ENCODE assay signal across 8 cellular contexts in genomic region chr1:108016451-108016920, GRCh38. TPM values are rescaled to one million over a fixed set of nuclear protein-coding genes. Genes with fewer than 3 reads are reported as not detected.
DNase-seq lines count a peak whose midpoint lies in the region; ATAC-seq and TF ChIP-seq lines count a peak whose summit lies in the region.

No MANE protein-coding gene starts in this region.

- H3K4me3 ChIP-seq in epithelial cell of proximal tubule (ENCODE audit: low read depth, low read length): no peak overlapping the region
- H3K4me3 ChIP-seq in upper lobe of right lung: no peak overlapping the region

- H3K9me3 ChIP-seq in upper lobe of right lung: no peaks in the 10 kb centered on the region

- TF ChIP-seq CTCF in epithelial cell of proximal tubule (conservative IDR thresholded peaks at IDR 0.05; ENCODE audit: low read depth, low read length) (no peak), upper lobe of right lung (IDR thresholded peaks at IDR 0.05) (no peak)

- H3K36me3 ChIP-seq in upper lobe of right lung: no peaks in the 10 kb centered on the region

- DNase-seq in activated CD4-positive, alpha-beta T cell treated with anti-CD3 and anti-CD28 coated beads, Interleukin-2, amount 50 U/mL, for 48 hours: peak; percentile 7 to 26
- no peak for DNase-seq in activated CD4-positive, alpha-beta T cell treated with anti-CD3 and anti-CD28 coated beads, Interleukin-2, amount 50 U/mL, for 4 hours
- DNase-seq in NOMO-1 treated with dmso at 0.1 percent for 144 hours (lab: John Stamatoyannopoulos, UW; ENCODE audit: unreplicated experiment): peak; percentile 41
- DNase-seq in epithelial cell of proximal tubule (ENCODE audit: low read depth): peak; percentile 60
- peak; percentile 90 for DNase-seq in renal cortical epithelial cell (ENCODE audit: low read depth)
- no peak for DNase-seq in upper lobe of right lung
- DNase-seq in activated naive CD4-positive, alpha-beta T cell treated with Interleukin-2 at 50 U/mL for 16 hours: no peak

- no peak overlapping the region for H3K27ac ChIP-seq in upper lobe of right lung

- intact Hi-C loops in upper lobe of right lung (cut with DNase I): no loop called here

- ATAC-seq in upper lobe of right lung: no peak
- ATAC-seq in GM19351 (IDR thresholded peaks at IDR 0.05; ENCODE audit: unreplicated experiment): no peak

- no peaks in the 10 kb centered on the region for H3K27me3 ChIP-seq in upper lobe of right lung

- H3K4me1 ChIP-seq in upper lobe of right lung: no peaks in the 10 kb centered on the region

RNA-seq across cellular contexts. Expression of gene VAV3, which starts 51.5 kb away (rescaled TPM):
- total RNA-seq in epithelial cell of proximal tubule (8.3 and 9.7 TPM in 2 replicates), renal cortical epithelial cell (4.7 and 126 TPM in 2 replicates), upper lobe of right lung (8.5 TPM)

Comparison
In these comparisons a context has a peak if more than half of its experiments do, and no peak if none do; other contexts are left out.
1. DNase-seq: peak in activated CD4-positive, alpha-beta T cell treated with anti-CD3 and anti-CD28 coated beads, Interleukin-2, amount 50 U/mL, for 48 hours (2 of 2), NOMO-1 treated with dmso at 0.1 percent for 144 hours (single experiment), epithelial cell of proximal tubule (single experiment) and renal cortical epithelial cell (single experiment); none in activated CD4-positive, alpha-beta T cell treated with anti-CD3 and anti-CD28 coated beads, Interleukin-2, amount 50 U/mL, for 4 hours (0 of 2), upper lobe of right lung (single experiment) and activated naive CD4-positive, alpha-beta T cell treated with Interleukin-2 at 50 U/mL for 16 hours (single experiment).